ENCODE assay signal across 21 cellular contexts in the genomic region with DNA sequence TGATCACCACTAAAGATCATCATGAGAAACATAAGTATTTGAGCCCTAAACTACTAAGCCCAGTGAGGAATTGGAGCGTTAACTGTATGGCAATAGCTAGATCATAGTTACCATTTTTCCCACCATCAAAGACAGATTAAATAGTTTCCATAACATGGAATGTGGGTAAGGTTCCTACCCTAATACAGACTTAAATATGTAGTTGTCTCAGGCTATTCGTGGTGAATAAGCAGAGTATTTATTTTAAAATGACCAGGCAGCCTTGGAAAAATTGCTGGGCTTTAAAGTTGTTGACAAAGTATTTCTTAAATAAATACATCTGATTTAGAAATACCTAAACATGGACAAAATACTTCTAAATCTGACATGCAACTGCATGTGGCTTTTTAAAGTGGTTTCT.
"Had no signal": no experiment of that assay in that cellular context is flagged by ENCODE, and none has a peak within 500 bp of the region (broad histone marks: within the 10 kb centered on the region; RNA-seq: fewer than 3 reads in every experiment).

No MANE protein-coding gene starts in this region.

- H3K4me3 Mint-ChIP-seq: activated CD8-positive, alpha-beta T cell treated with anti-CD3 and anti-CD28 coated beads, Interleukin-2, amount 10 ng/mL, durations not matched to agents 7 days and 5 days; immature natural killer cell; mesothelial cell of epicardium; natural killer cell had no signal

- H3K27ac ChIP-seq: breast epithelium, epithelial cell of prostate, spleen, suprapubic skin, uterus, WERI-Rb-1 had no signal

- H3K36me3 ChIP-seq: uterus had no signal

- H3K4me3 ChIP-seq: adrenal gland, breast epithelium, spleen, suprapubic skin, uterus had no signal

- H3K27me3 ChIP-seq: adrenal gland, breast epithelium, spleen, suprapubic skin, uterus had no signal

- H3K27me3 Mint-ChIP-seq: progenitor cell of endocrine pancreas had no signal

- H3K4me1 ChIP-seq: adrenal gland, breast epithelium, spleen, suprapubic skin, uterus had no signal

- H3K27ac Mint-ChIP-seq: activated CD8-positive, alpha-beta T cell treated with anti-CD3 and anti-CD28 coated beads, Interleukin-2, amount 10 ng/mL, durations not matched to agents 7 days and 5 days; activated naive CD4-positive, alpha-beta T cell treated with anti-CD3 and anti-CD28 coated beads, Interleukin-2, amount 50 U/mL, for 72 hours; mesothelial cell of epicardium; progenitor cell of endocrine pancreas had no signal

- H3K9me3 ChIP-seq: adrenal gland, breast epithelium, spleen, suprapubic skin, uterus had no signal

- H3K4me1 Mint-ChIP-seq: immature natural killer cell, mesothelial cell of epicardium, natural killer cell had no signal

- H3K9me3 Mint-ChIP-seq: activated naive CD4-positive, alpha-beta T cell treated with anti-CD3 and anti-CD28 coated beads, Interleukin-2, amount 50 U/mL, for 72 hours; immature natural killer cell; mesothelial cell of epicardium; natural killer cell had no signal

- ATAC-seq: activated CD8-positive, alpha-beta T cell treated with anti-CD3 and anti-CD28 coated beads, Interleukin-2, amount 10 ng/mL, durations not matched to agents 7 days and 5 days; activated naive CD4-positive, alpha-beta T cell treated with anti-CD3 and anti-CD28 coated beads, Interleukin-2, amount 50 U/mL, for 72 hours; left lobe of liver; natural killer cell had no signal

- DNase-seq: activated CD4-positive, alpha-beta T cell treated with anti-CD3 and anti-CD28 coated beads for 1 hour; activated CD4-positive, alpha-beta T cell treated with anti-CD3 and anti-CD28 coated beads, Interleukin-2, amount 50 U/mL, for 1 hour; activated CD8-positive, alpha-beta T cell treated with anti-CD3 and anti-CD28 coated beads, Interleukin-2, amount 10 ng/mL, durations not matched to agents 7 days and 5 days; adrenal gland; cortex of kidney; immature natural killer cell; natural killer cell; spleen; stimulated activated CD4-positive, alpha-beta T cell treated with anti-CD3 and anti-CD28 coated beads, Interleukin-4, amount 100 ng/mL, for 1 hour; stimulated activated naive CD4-positive, alpha-beta T cell treated with Interleukin-2 at 50 U/mL for 16 hours; T-helper 1 cell; uterus; WERI-Rb-1 had no signal

- FAIRE-seq: TTC549 had no signal
